In the genomic region with DNA sequence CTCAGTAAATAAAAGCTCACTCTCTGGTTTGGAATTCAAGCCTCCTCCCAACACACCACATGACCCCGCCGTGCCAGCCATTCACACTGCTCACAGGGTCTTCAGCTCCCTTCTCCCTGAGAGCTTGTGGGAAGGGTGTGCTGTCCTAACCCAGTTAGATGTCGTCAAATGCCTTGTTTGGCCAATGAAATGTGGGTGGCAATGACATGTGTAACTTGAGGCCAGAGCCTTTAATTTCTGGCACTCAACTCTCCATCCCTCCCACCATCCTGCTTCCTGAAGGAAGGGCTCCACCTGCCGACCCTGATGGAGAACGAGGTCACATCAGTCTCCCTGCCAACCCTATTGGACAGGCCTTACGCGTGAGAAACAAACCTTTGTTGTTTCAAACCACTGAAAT, we compare ENCODE assay signal across 9 cellular contexts.
DNase-seq lines count a peak whose midpoint lies in the region; ATAC-seq and TF ChIP-seq lines count a peak whose summit lies in the region.
"Had no signal": no experiment of that assay in that cellular context is flagged by ENCODE, and none has a peak within 500 bp of the region (broad histone marks: within the 10 kb centered on the region; RNA-seq: fewer than 3 reads in every experiment).

No MANE protein-coding gene starts in this region.

- H3K27me3 ChIP-seq in GM23248 (replicated peaks; ENCODE audit: insufficient read depth) (0 out of 2 replicates have a peak, but pooled peaks cover 3% of the 10 kb centered on the region), endodermal cell (ENCODE audit: control insufficient read depth, insufficient read depth, low read length, poor library complexity, severe bottlenecking) (no peaks in the 10 kb centered on the region), aorta (ENCODE audit: control insufficient read depth in 1 of 2, insufficient read depth in 2 of 2, low read length in 1 of 2) (no peaks in the 10 kb centered on the region)

- CTCF ChIA-PET in T-cell (lab: Charles Lee), result no interaction called here

- no peak overlapping the region for H3K4me2 ChIP-seq in GM23248 (ENCODE audit: unreplicated experiment)

- POLR2A ChIA-PET in T-cell (lab: Charles Lee), result no interaction called here

- H3K9ac ChIP-seq in GM23248, result no peak overlapping the region
- no peak overlapping the region for H3K9ac ChIP-seq in endodermal cell (ENCODE audit: extremely low read depth, low read length, poor library complexity, severe bottlenecking)

- peak; percentile 78 for TF ChIP-seq CTCF in endodermal cell (conservative IDR thresholded peaks at IDR 0.05)

- DNase-seq in GM23248, result peak; percentile 40
- DNase-seq in NCI-H2171 treated with DMSO at 0.1 percent for 48 hours (lab: John Stamatoyannopoulos, UW), result peak; percentile 46
- peak; percentile 88 for DNase-seq in endodermal cell
- DNase-seq in renal cortical epithelial cell (ENCODE audit: low read depth), result peak; percentile 75
- no peak for DNase-seq in activated CD4-positive, CD25-positive, alpha-beta regulatory T cell treated with anti-CD3 and anti-CD28 coated beads, Interleukin-2, amount 50 U/mL, for 72 hours
- DNase-seq in aorta, result no peak
- DNase-seq in T-cell, result no peak

- no peaks in the 10 kb centered on the region for H3K9me2 ChIP-seq in GM23248 (ENCODE audit: insufficient read depth)

- H2AFZ ChIP-seq in GM23248, result no peak overlapping the region

- H3K27ac Mint-ChIP-seq in endodermal cell (no peak overlapping the region), T-cell (no peak overlapping the region)
- H3K27ac Mint-ChIP-seq: activated naive CD4-positive, alpha-beta T cell treated with anti-CD3 and anti-CD28 coated beads, Interleukin-2, amount 50 U/mL, for 24 hours had no signal

- H3K79me2 ChIP-seq in GM23248 (ENCODE audit: insufficient read depth), result no peaks in the 10 kb centered on the region

- ATAC-seq in aorta (ENCODE audit: low FRiP score), result no peak
- no peak for ATAC-seq in HG02840 (IDR thresholded peaks at IDR 0.05; ENCODE audit: low FRiP score, unreplicated experiment)
- ATAC-seq in T-cell (replicated peaks in 1 of 4), result no peak

- H3K27ac ChIP-seq in GM23248 (no peak overlapping the region), endodermal cell (ENCODE audit: low read depth, low read length) (no peak overlapping the region), aorta (ENCODE audit: low read depth in 1 of 2, low read length in 2 of 2) (no peak overlapping the region)

- H3K27me3 Mint-ChIP-seq in endodermal cell (ENCODE audit: insufficient read depth) (peaks cover 23% of the 10 kb centered on the region), T-cell (no peaks in the 10 kb centered on the region)
- H3K27me3 Mint-ChIP-seq: activated naive CD4-positive, alpha-beta T cell treated with anti-CD3 and anti-CD28 coated beads, Interleukin-2, amount 50 U/mL, for 24 hours had no signal

- no peaks in the 10 kb centered on the region for H3K36me3 Mint-ChIP-seq in endodermal cell (ENCODE audit: low read depth)
- H3K36me3 Mint-ChIP-seq in T-cell, result no peaks in the 10 kb centered on the region

- no peaks in the 10 kb centered on the region for H3K4me1 ChIP-seq in GM23248 (ENCODE audit: insufficient read depth)
- H3K4me1 ChIP-seq in endodermal cell (ENCODE audit: control insufficient read depth, insufficient read depth, low read length), result no peaks in the 10 kb centered on the region
- H3K4me1 ChIP-seq in aorta (ENCODE audit: control insufficient read depth in 1 of 2, insufficient read depth in 2 of 2, low read length in 2 of 2), result no peaks in the 10 kb centered on the region

- H3K4me3 ChIP-seq in GM23248 (no peak overlapping the region), endodermal cell (ENCODE audit: low read length) (no peak overlapping the region), aorta (ENCODE audit: low read length in 2 of 2) (no peak overlapping the region)

- intact Hi-C loops in aorta (cut with DNase I), result no loop called here

- H3K9me3 ChIP-seq in GM23248 (ENCODE audit: low read depth), result no peaks in the 10 kb centered on the region
- H3K9me3 ChIP-seq in endodermal cell (ENCODE audit: control insufficient read depth, low read length), result no peaks in the 10 kb centered on the region
- peaks cover 3% of the 10 kb centered on the region for H3K9me3 ChIP-seq in aorta (ENCODE audit: control insufficient read depth, low read length)

- H3K36me3 ChIP-seq in GM23248 (ENCODE audit: low read depth) (no peaks in the 10 kb centered on the region), endodermal cell (ENCODE audit: control insufficient read depth, insufficient read depth, low read length) (no peaks in the 10 kb centered on the region), aorta (ENCODE audit: control insufficient read depth in 1 of 2, insufficient read depth in 2 of 2, low read length in 1 of 2) (no peaks in the 10 kb centered on the region)

- no peak overlapping the region for H3K4me3 Mint-ChIP-seq in endodermal cell
- H3K4me3 Mint-ChIP-seq in T-cell, result no peak overlapping the region
- H3K4me3 Mint-ChIP-seq: activated naive CD4-positive, alpha-beta T cell treated with anti-CD3 and anti-CD28 coated beads, Interleukin-2, amount 50 U/mL, for 24 hours had no signal

- no peaks in the 10 kb centered on the region for H3F3A ChIP-seq in GM23248 (ENCODE audit: insufficient read depth)

- H3K4me1 Mint-ChIP-seq in endodermal cell (peaks cover 6% of the 10 kb centered on the region), T-cell (no peaks in the 10 kb centered on the region)
- H3K4me1 Mint-ChIP-seq: activated naive CD4-positive, alpha-beta T cell treated with anti-CD3 and anti-CD28 coated beads, Interleukin-2, amount 50 U/mL, for 24 hours had no signal

- no peaks in the 10 kb centered on the region for H4K20me1 ChIP-seq in GM23248 (ENCODE audit: insufficient read depth)

- WGBS in GM23248 (ENCODE audit: low coverage in 1 of 2, low lambda C conversion rate in 2 of 2, missing lambda C conversion rate in 2 of 2), 2 experiments, result 51 to 55% methylated on average over 7 of the region's 7 CpGs
- WGBS in endodermal cell (ENCODE audit: insufficient coverage in 1 of 2, insufficient read length in 1 of 2), 2 experiments, result 35 to 50% methylated on average over 4 to 6 of the region's 7 CpGs
- WGBS in aorta, 2 donors, result 48 to 50% methylated on average over 7 of the region's 7 CpGs

- in situ Hi-C loops in GM23248 (cut with MboI), result no loop called here

- H3K9me3 Mint-ChIP-seq in endodermal cell (no peaks in the 10 kb centered on the region), T-cell (peaks cover 0 to 12% (median 0%) of the 10 kb centered on the region in 3 donors)
- H3K9me3 Mint-ChIP-seq: activated naive CD4-positive, alpha-beta T cell treated with anti-CD3 and anti-CD28 coated beads, Interleukin-2, amount 50 U/mL, for 24 hours had no signal

Comparison
In these comparisons a context has a peak if more than half of its experiments do, and no peak if none do; other contexts are left out.
1. DNase-seq: peak in GM23248 (single experiment), NCI-H2171 treated with DMSO at 0.1 percent for 48 hours (single experiment), endodermal cell (single experiment) and renal cortical epithelial cell (single experiment); none in activated CD4-positive, CD25-positive, alpha-beta regulatory T cell treated with anti-CD3 and anti-CD28 coated beads, Interleukin-2, amount 50 U/mL, for 72 hours (single experiment), aorta (0 of 2) and T-cell (0 of 34).